ENCODE assay signal across 19 cellular contexts in the genomic region with DNA sequence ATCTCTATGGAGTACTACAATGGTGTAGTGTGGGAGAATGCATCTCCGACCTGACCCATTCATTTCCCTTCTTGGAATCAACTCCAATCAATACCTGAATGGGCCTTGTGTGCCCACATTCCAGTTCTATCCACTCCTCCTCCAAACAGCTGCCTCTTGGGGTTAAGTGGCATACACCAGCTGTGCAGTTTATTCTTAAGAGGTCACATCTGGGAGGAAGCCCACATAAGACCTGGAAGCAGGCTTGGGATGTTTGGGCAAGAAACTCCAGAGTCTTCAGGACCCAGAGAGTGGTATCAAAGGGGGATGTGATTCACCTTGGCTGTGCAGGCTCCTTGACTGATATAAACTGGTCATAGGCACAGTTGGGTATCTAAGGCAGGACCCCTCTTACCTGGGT. TPM values are rescaled to one million over a fixed set of nuclear protein-coding genes. Genes with fewer than 3 reads are reported as not detected.
DNase-seq lines count a peak whose midpoint lies in the region; ATAC-seq, FAIRE-seq and TF ChIP-seq lines count a peak whose summit lies in the region.
"Had no signal": no experiment of that assay in that cellular context is flagged by ENCODE, and none has a peak within 500 bp of the region (broad histone marks: within the 10 kb centered on the region; RNA-seq: fewer than 3 reads in every experiment).

No MANE protein-coding gene starts in this region.

- 88% methylated on average over 1 of the region's 1 CpG for WGBS in mammary epithelial cell (ENCODE audit: low coverage, missing lambda C conversion rate)
- 73 to 79% methylated on average over 1 of the region's 1 CpG for WGBS in body of pancreas, 2 donors

- no peak for FAIRE-seq in frontal cortex (lab: Jason Lieb, UNC)
- FAIRE-seq: GM12891 had no signal

- no peaks in the 10 kb centered on the region for H3K4me1 ChIP-seq in breast epithelium
- H3K4me1 ChIP-seq in mammary epithelial cell (ENCODE audit: insufficient read depth, low read length) = peaks cover 25% of the 10 kb centered on the region
- H3K4me1 ChIP-seq in body of pancreas = peaks cover 44% of the 10 kb centered on the region
- peaks cover 22% of the 10 kb centered on the region for H3K4me1 ChIP-seq in mucosa of stomach (ENCODE audit: control insufficient read depth, insufficient read depth, low read length)

- H2AFZ ChIP-seq in mammary epithelial cell (ENCODE audit: low read depth, low read length) = no peak overlapping the region

- H3K9ac ChIP-seq in mammary epithelial cell (ENCODE audit: insufficient read depth, low read length) = no peak overlapping the region
- H3K9ac ChIP-seq in mucosa of stomach (ENCODE audit: low read length) = peak overlapping the region; percentile 0

- TF ChIP-seq POLR2A in breast epithelium (IDR thresholded peaks at IDR 0.05) = no peak
- no peak for TF ChIP-seq POLR2A in body of pancreas (IDR thresholded peaks at IDR 0.05)

- H3K27me3 ChIP-seq in breast epithelium (no peaks in the 10 kb centered on the region), mammary epithelial cell (ENCODE audit: insufficient read depth, low read length) (no peaks in the 10 kb centered on the region), body of pancreas (no peaks in the 10 kb centered on the region), mucosa of stomach (ENCODE audit: control insufficient read depth, insufficient read depth, low read length) (no peaks in the 10 kb centered on the region)

- H4K20me1 ChIP-seq in mammary epithelial cell (ENCODE audit: insufficient read depth, low read length) = no peaks in the 10 kb centered on the region

- CTCF ChIA-PET in mammary epithelial cell (lab: Charles Lee; ENCODE audit: low non-redundant PET) = interaction anchor here (0.8 kb wide), 1 partner anchor 1127 kb away, joined by 4 read pairs; no protein-coding TSS in a partner anchor

- dilution Hi-C loops in mammary epithelial cell (cut with HindIII; ENCODE audit: low sequenced_read_pairs) = no loop called here

- no peak for DNase-seq in breast epithelium (ENCODE audit: low spot score in 2 of 2)
- DNase-seq in mammary epithelial cell = no peak
- no peak for DNase-seq in body of pancreas
- DNase-seq in NCI-H2171 (lab: John Stamatoyannopoulos, UW) = no peak
- DNase-seq in frontal cortex (ENCODE audit: low spot score in 2 of 2) = no peak
- DNase-seq: 8988T, KG1, NCI-H1092, NCI-H1694, NCI-H2107, NCI-H345, NCI-H526 treated with DMSO at 0.1 percent for 48 hours, OCI-M1 had no signal

- H3K79me2 ChIP-seq in mammary epithelial cell (ENCODE audit: insufficient read depth, low read length) = no peaks in the 10 kb centered on the region

- in situ Hi-C loops in mammary epithelial cell (cut with MboI; ENCODE audit: low sequenced_read_pairs in 2 of 2) = no loop called here

- H3K4me2 ChIP-seq in mammary epithelial cell (ENCODE audit: insufficient read depth, low read depth, low read length) = no peak overlapping the region

- intact Hi-C loops in breast epithelium (cut with DNase I; ENCODE audit: low total_unique reads) = no loop called here
- intact Hi-C loops in mammary epithelial cell (cut with micrococcal nuclease) = no loop called here
- intact Hi-C loops in body of pancreas (cut with DNase I) = no loop called here

- no peaks in the 10 kb centered on the region for H3K9me3 ChIP-seq in breast epithelium
- H3K9me3 ChIP-seq in mammary epithelial cell (replicated peaks; ENCODE audit: insufficient read depth, low read length) = no peaks in the 10 kb centered on the region
- no peaks in the 10 kb centered on the region for H3K9me3 ChIP-seq in body of pancreas
- no peaks in the 10 kb centered on the region for H3K9me3 ChIP-seq in mucosa of stomach (ENCODE audit: control insufficient read depth, low read length)

- H3K36me3 ChIP-seq in breast epithelium (no peaks in the 10 kb centered on the region), mammary epithelial cell (ENCODE audit: insufficient read depth, low read length) (no peaks in the 10 kb centered on the region), body of pancreas (replicated peaks in 1 of 2; ENCODE audit: insufficient read depth in 1 of 2, low read depth in 2 of 2) (no peaks in the 10 kb centered on the region), mucosa of stomach (ENCODE audit: control insufficient read depth, insufficient read depth, low read length) (no peaks in the 10 kb centered on the region)

- H3K4me3 ChIP-seq in breast epithelium = no peak overlapping the region
- no peak overlapping the region for H3K4me3 ChIP-seq in mammary epithelial cell (replicated peaks in 1 of 3; ENCODE audit: insufficient read depth in 1 of 3, low read depth in 2 of 3, low read length in 3 of 3)
- no peak overlapping the region for H3K4me3 ChIP-seq in body of pancreas
- H3K4me3 ChIP-seq in mucosa of stomach (ENCODE audit: low read length) = no peak overlapping the region
- H3K4me3 ChIP-seq: SK-N-MC had no signal

- ATAC-seq in body of pancreas (no peak), GM21360 (IDR thresholded peaks at IDR 0.05; ENCODE audit: unreplicated experiment) (no peak), GM21825 (IDR thresholded peaks at IDR 0.05; ENCODE audit: unreplicated experiment) (no peak)

- TF ChIP-seq CTCF in breast epithelium (IDR thresholded peaks at IDR 0.05) = no peak
- no peak for TF ChIP-seq CTCF in mammary epithelial cell (conservative IDR thresholded peaks at IDR 0.05 in 1 of 2, IDR thresholded peaks at IDR 0.05 in 1 of 2; ENCODE audit: extremely low read depth in 1 of 2, insufficient read depth in 1 of 2, low read depth in 1 of 2, low read length in 2 of 2)
- no peak for TF ChIP-seq CTCF in body of pancreas (IDR thresholded peaks at IDR 0.05)

- BruUV-seq in mammary epithelial cell (replicated peaks; lab: Mats Ljungman, UMichigan) = no TSS peak

- H3K27ac ChIP-seq in breast epithelium (peak overlapping the region; percentile 30 to 56), mammary epithelial cell (ENCODE audit: insufficient read depth, low read depth, low read length) (no peak overlapping the region), body of pancreas (peak overlapping the region; percentile 54 to 88 (median 80))
- H3K27ac ChIP-seq: SK-N-MC had no signal

RNA-seq across cellular contexts. Expression of a gene that starts 46.0 kb away (rescaled TPM):
- total RNA-seq in breast epithelium = 1 to 10 TPM in 1 of 3 donors, not detected in 2; 1.2 TPM
- under 1 TPM; 0.16 to 0.50 TPM for total RNA-seq in mammary epithelial cell
- polyA plus RNA-seq in mammary epithelial cell = 0.10 TPM
- polyA minus RNA-seq in mammary epithelial cell = not detected
- total RNA-seq in body of pancreas = not detected
- total RNA-seq in frontal cortex = not detected
- total RNA-seq: G401 had no signal
